ENCODE assay signal across 23 cellular contexts in genomic region chr15:25249236-25250010, GRCh38.
DNase-seq lines count a peak whose midpoint lies in the region; ATAC-seq and TF ChIP-seq lines count a peak whose summit lies in the region.
"Had no signal": no experiment of that assay in that cellular context is flagged by ENCODE, and none has a peak within 500 bp of the region (broad histone marks: within the 10 kb centered on the region; RNA-seq: fewer than 3 reads in every experiment).

No MANE protein-coding gene starts in this region.

- H3K4me3 Mint-ChIP-seq in activated T-cell treated with anti-CD3 and anti-CD28 coated beads, Interleukin-2, amount 50 U/mL, for 4 hours: no peak overlapping the region
- H3K4me3 Mint-ChIP-seq in naive thymus-derived CD4-positive, alpha-beta T cell: no peak overlapping the region
- H3K4me3 Mint-ChIP-seq: activated CD4-positive, alpha-beta T cell treated with anti-CD3 and anti-CD28 coated beads, Interleukin-2, amount 10 ng/mL, durations not matched to agents 7 days and 5 days; CD8-positive, alpha-beta memory T cell; immature natural killer cell; neural crest cell; T-helper 2 cell treated with Interferon-gamma antibody and Interleukin-4, amounts not matched to agents 5 μg/mL and 100 μg/mL, for 36 hours had no signal

- DNase-seq in activated T-cell treated with anti-CD3 and anti-CD28 coated beads, Interleukin-2, amount 50 U/mL, for 1 hour: peak; percentile 7
- DNase-seq in activated T-cell treated with anti-CD3 and anti-CD28 coated beads, Interleukin-2, amount 50 U/mL, for 4 hours: no peak
- DNase-seq in Peyer's patch: peak in 2 of 3 donors; percentile 14 to 30
- DNase-seq in esophagus muscularis mucosa (ENCODE audit: extremely low spot score): peak; percentile 84
- peak; percentile 31 for DNase-seq in spleen
- no peak for DNase-seq in naive thymus-derived CD4-positive, alpha-beta T cell
- DNase-seq: activated CD4-positive, alpha-beta T cell treated with anti-CD3 and anti-CD28 coated beads, Interleukin-2, amount 10 ng/mL, durations not matched to agents 7 days and 5 days; activated gamma-delta T cell treated with Interleukin-2 at 50 U/mL for 16 hours; CD8-positive, alpha-beta memory T cell; DMS79; hippocampal formation; immature natural killer cell; NCI-H1092; NCI-H187 treated with DMSO at 0.1 percent for 48 hours; NCI-H226; NCI-H748 treated with DMSO at 0.1 percent for 48 hours; RPMI8226 had no signal

- H3K27ac ChIP-seq in Peyer's patch (no peak overlapping the region), esophagus muscularis mucosa (replicated peaks in 1 of 4) (no peak overlapping the region), spleen (no peak overlapping the region)
- H3K27ac ChIP-seq in naive thymus-derived CD4-positive, alpha-beta T cell (ENCODE audit: low read depth, low read length): no peak overlapping the region
- H3K27ac ChIP-seq: gastrocnemius medialis, prostate gland had no signal

- intact Hi-C loops in esophagus muscularis mucosa (cut with DNase I) (no loop called here), spleen (cut with DNase I; ENCODE audit: low total_unique reads) (no loop called here)
- intact Hi-C loops in naive thymus-derived CD4-positive, alpha-beta T cell (cut with micrococcal nuclease): no loop called here

- H3K27ac Mint-ChIP-seq in naive thymus-derived CD4-positive, alpha-beta T cell: no peak overlapping the region
- H3K27ac Mint-ChIP-seq: activated CD4-positive, alpha-beta T cell treated with anti-CD3 and anti-CD28 coated beads, Interleukin-2, amount 10 ng/mL, durations not matched to agents 7 days and 5 days; CD8-positive, alpha-beta memory T cell; immature natural killer cell; T-helper 2 cell treated with Interferon-gamma antibody and Interleukin-4, amounts not matched to agents 5 μg/mL and 100 μg/mL, for 36 hours had no signal

- H3K4me3 ChIP-seq in Peyer's patch: no peak overlapping the region
- no peak overlapping the region for H3K4me3 ChIP-seq in esophagus muscularis mucosa
- no peak overlapping the region for H3K4me3 ChIP-seq in spleen
- H3K4me3 ChIP-seq in naive thymus-derived CD4-positive, alpha-beta T cell (ENCODE audit: low read length): no peak overlapping the region
- H3K4me3 ChIP-seq: gastrocnemius medialis, prostate gland had no signal

- no peak for ATAC-seq in activated T-cell treated with anti-CD3 and anti-CD28 coated beads, Interleukin-2, amount 50 U/mL, for 4 hours
- ATAC-seq in naive thymus-derived CD4-positive, alpha-beta T cell: no peak
- ATAC-seq in HG02938 (IDR thresholded peaks at IDR 0.05; ENCODE audit: unreplicated experiment) (no peak), HG02885 (IDR thresholded peaks at IDR 0.05; ENCODE audit: poor library complexity, unreplicated experiment) (no peak)
- ATAC-seq: gastrocnemius medialis had no signal

- H3K36me3 ChIP-seq in Peyer's patch (no peaks in the 10 kb centered on the region), esophagus muscularis mucosa (no peaks in the 10 kb centered on the region), spleen (no peaks in the 10 kb centered on the region)
- H3K36me3 ChIP-seq in naive thymus-derived CD4-positive, alpha-beta T cell (ENCODE audit: control insufficient read depth in 2 of 3, insufficient read depth in 3 of 3, low read length in 3 of 3): no peaks in the 10 kb centered on the region
- H3K36me3 ChIP-seq: gastrocnemius medialis, prostate gland had no signal

- TF ChIP-seq POLR2A in Peyer's patch (IDR thresholded peaks at IDR 0.05): no peak
- no peak for TF ChIP-seq POLR2A in esophagus muscularis mucosa (IDR thresholded peaks at IDR 0.05; ENCODE audit: low read depth)
- no peak for TF ChIP-seq POLR2A in spleen (IDR thresholded peaks at IDR 0.05)

- H3K9me3 ChIP-seq in Peyer's patch (peaks cover 0 to 32% (median 10%) of the 10 kb centered on the region in 4 donors), esophagus muscularis mucosa (peaks cover 0 to 68% (median 32%) of the 10 kb centered on the region in 4 donors), spleen (peaks cover 0 to 99% (median 85%) of the 10 kb centered on the region in 8 donors)
- peaks cover 0 to 30% (median 0%) of the 10 kb centered on the region in 3 experiments for H3K9me3 ChIP-seq in naive thymus-derived CD4-positive, alpha-beta T cell (ENCODE audit: control insufficient read depth in 2 of 3, low read length in 3 of 3)
- H3K9me3 ChIP-seq: gastrocnemius medialis, prostate gland had no signal

- no peaks in the 10 kb centered on the region for H3K27me3 Mint-ChIP-seq in activated T-cell treated with anti-CD3 and anti-CD28 coated beads, Interleukin-2, amount 50 U/mL, for 4 hours (ENCODE audit: low read depth)
- no peaks in the 10 kb centered on the region for H3K27me3 Mint-ChIP-seq in naive thymus-derived CD4-positive, alpha-beta T cell
- H3K27me3 Mint-ChIP-seq: activated CD4-positive, alpha-beta T cell treated with anti-CD3 and anti-CD28 coated beads, Interleukin-2, amount 10 ng/mL, durations not matched to agents 7 days and 5 days; CD8-positive, alpha-beta memory T cell had no signal

- H3K27me3 ChIP-seq in Peyer's patch: no peaks in the 10 kb centered on the region
- no peaks in the 10 kb centered on the region for H3K27me3 ChIP-seq in esophagus muscularis mucosa
- no peaks in the 10 kb centered on the region for H3K27me3 ChIP-seq in spleen (replicated peaks in 1 of 7)
- no peaks in the 10 kb centered on the region for H3K27me3 ChIP-seq in naive thymus-derived CD4-positive, alpha-beta T cell (ENCODE audit: control insufficient read depth in 2 of 2, insufficient read depth in 2 of 2, low read length in 2 of 2)
- H3K27me3 ChIP-seq: gastrocnemius medialis had no signal

- no peaks in the 10 kb centered on the region for H3K4me1 Mint-ChIP-seq in activated T-cell treated with anti-CD3 and anti-CD28 coated beads, Interleukin-2, amount 50 U/mL, for 4 hours (ENCODE audit: low read depth)
- no peaks in the 10 kb centered on the region for H3K4me1 Mint-ChIP-seq in naive thymus-derived CD4-positive, alpha-beta T cell
- H3K4me1 Mint-ChIP-seq: activated CD4-positive, alpha-beta T cell treated with anti-CD3 and anti-CD28 coated beads, Interleukin-2, amount 10 ng/mL, durations not matched to agents 7 days and 5 days; CD8-positive, alpha-beta memory T cell; immature natural killer cell; neural crest cell had no signal

- TF ChIP-seq CTCF in Peyer's patch (IDR thresholded peaks at IDR 0.05) (no peak), esophagus muscularis mucosa (IDR thresholded peaks at IDR 0.05) (no peak), spleen (IDR thresholded peaks at IDR 0.05 in 8 of 11, conservative IDR thresholded peaks at IDR 0.05 in 3 of 11) (no peak)

- TF ChIP-seq EP300 in esophagus muscularis mucosa (IDR thresholded peaks at IDR 0.05): no peak

- H3K4me1 ChIP-seq in Peyer's patch (no peaks in the 10 kb centered on the region), esophagus muscularis mucosa (no peaks in the 10 kb centered on the region), spleen (no peaks in the 10 kb centered on the region)
- no peaks in the 10 kb centered on the region for H3K4me1 ChIP-seq in naive thymus-derived CD4-positive, alpha-beta T cell (ENCODE audit: control insufficient read depth in 2 of 2, insufficient read depth in 2 of 2, low read length in 2 of 2)
- H3K4me1 ChIP-seq: gastrocnemius medialis, prostate gland had no signal

- WGBS in esophagus muscularis mucosa: 89% methylated on average over 12 of the region's 13 CpGs
- WGBS in spleen, 5 donors: 86 to 90% (median 89%) methylated on average over 11 to 13 of the region's 13 CpGs

- no peaks in the 10 kb centered on the region for H3K36me3 Mint-ChIP-seq in activated T-cell treated with anti-CD3 and anti-CD28 coated beads, Interleukin-2, amount 50 U/mL, for 4 hours (ENCODE audit: insufficient read depth)
- H3K36me3 Mint-ChIP-seq in naive thymus-derived CD4-positive, alpha-beta T cell: peaks cover 0 to 10% (median 0%) of the 10 kb centered on the region in 5 donors
- H3K36me3 Mint-ChIP-seq: CD8-positive, alpha-beta memory T cell; immature natural killer cell had no signal

- CTCF ChIA-PET in naive thymus-derived CD4-positive, alpha-beta T cell (lab: Charles Lee): no interaction called here

- POLR2A ChIA-PET in naive thymus-derived CD4-positive, alpha-beta T cell (lab: Charles Lee): no interaction called here

- H3K9me3 Mint-ChIP-seq in activated T-cell treated with anti-CD3 and anti-CD28 coated beads, Interleukin-2, amount 50 U/mL, for 4 hours: peaks cover 19% of the 10 kb centered on the region
- H3K9me3 Mint-ChIP-seq in naive thymus-derived CD4-positive, alpha-beta T cell: peaks cover 5 to 33% (median 14%) of the 10 kb centered on the region in 11 donors

Comparison
In these comparisons a context has a peak if more than half of its experiments do, and no peak if none do; other contexts are left out.
1. DNase-seq: peak in activated T-cell treated with anti-CD3 and anti-CD28 coated beads, Interleukin-2, amount 50 U/mL, for 1 hour (single experiment), Peyer's patch (2 of 3), esophagus muscularis mucosa (single experiment) and spleen (single experiment); none in activated T-cell treated with anti-CD3 and anti-CD28 coated beads, Interleukin-2, amount 50 U/mL, for 4 hours (single experiment) and naive thymus-derived CD4-positive, alpha-beta T cell (0 of 9).